10 cellular contexts compared by ENCODE assay signal in the genomic region with DNA sequence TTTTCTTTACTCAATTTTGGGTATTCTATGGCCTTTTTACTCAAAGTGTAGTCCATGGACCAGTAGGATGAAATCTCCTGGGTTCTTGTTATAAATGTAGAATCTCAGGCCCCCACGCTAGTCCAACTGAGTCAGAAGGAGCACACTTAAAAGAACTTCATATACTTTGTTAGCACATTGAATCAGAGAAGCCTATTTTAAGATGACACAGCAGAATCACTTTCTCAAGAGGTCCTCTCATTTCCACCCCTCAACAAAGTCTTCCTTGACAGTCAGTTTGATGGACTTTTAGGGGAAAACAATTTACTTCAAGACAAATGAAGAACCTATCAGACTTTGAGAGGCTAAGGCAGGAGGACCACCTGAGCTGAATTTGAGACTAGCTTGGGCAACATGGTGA. TPM values are rescaled to one million over a fixed set of nuclear protein-coding genes. Genes with fewer than 3 reads are reported as not detected.
"Had no signal": no experiment of that assay in that cellular context is flagged by ENCODE, and none has a peak within 500 bp of the region (broad histone marks: within the 10 kb centered on the region; RNA-seq: fewer than 3 reads in every experiment).

No MANE protein-coding gene starts in this region.

- H3K36me3 ChIP-seq: HAP-1 had no signal

- H3K9me3 ChIP-seq: HAP-1 had no signal

- H3K27ac ChIP-seq: HL-60 had no signal

- H3K4me2 ChIP-seq: GM23338 had no signal

- DNase-seq: H7, HFFc6, KG1 had no signal

- ATAC-seq: GM23338, HCT116 had no signal

- H3K4me3 ChIP-seq: GM23338, HAP-1 had no signal

- H3K4me1 ChIP-seq: HAP-1 had no signal

RNA-seq across cellular contexts. Expression of a gene that starts 37.7 kb away (rescaled TPM):
- total RNA-seq: H4, HFFc6, HT1080 had no signal
- polyA plus RNA-seq: IgD-negative memory B cell had no signal
